ENCODE assay signal across 9 cellular contexts in genomic region chr19:8210660-8211101, GRCh38. TPM values are rescaled to one million over a fixed set of nuclear protein-coding genes. Genes with fewer than 3 reads are reported as not detected.
DNase-seq lines count a peak whose midpoint lies in the region; ATAC-seq and TF ChIP-seq lines count a peak whose summit lies in the region.
"Had no signal": no experiment of that assay in that cellular context is flagged by ENCODE, and none has a peak within 500 bp of the region (broad histone marks: within the 10 kb centered on the region; RNA-seq: fewer than 3 reads in every experiment).

No MANE protein-coding gene starts in this region.

- no peaks in the 10 kb centered on the region for H3K27me3 Mint-ChIP-seq in activated naive CD8-positive, alpha-beta T cell
- no peaks in the 10 kb centered on the region for H3K27me3 Mint-ChIP-seq in memory B cell

- ATAC-seq in Right ventricle myocardium superior (ENCODE audit: poor library complexity) (no peak), memory B cell (ENCODE audit: low read depth) (no peak), GM21360 (IDR thresholded peaks at IDR 0.05; ENCODE audit: unreplicated experiment) (no peak), omental fat pad (ENCODE audit: low FRiP score) (no peak)

- H3K36me3 ChIP-seq in left ventricle myocardium inferior = no peaks in the 10 kb centered on the region
- H3K36me3 ChIP-seq: neutrophil had no signal

- H3K4me3 Mint-ChIP-seq in activated naive CD8-positive, alpha-beta T cell = peak overlapping the region; percentile 92
- H3K4me3 Mint-ChIP-seq in memory B cell = peak overlapping the region; percentile 97

- H3K4me1 Mint-ChIP-seq in activated naive CD8-positive, alpha-beta T cell (ENCODE audit: low read depth) = peaks cover 29% of the 10 kb centered on the region
- peaks cover 45% of the 10 kb centered on the region for H3K4me1 Mint-ChIP-seq in memory B cell

- H3K9me3 Mint-ChIP-seq in activated naive CD8-positive, alpha-beta T cell (ENCODE audit: low read depth) = no peaks in the 10 kb centered on the region
- no peaks in the 10 kb centered on the region for H3K9me3 Mint-ChIP-seq in memory B cell

- peaks cover 2% of the 10 kb centered on the region for H3K36me3 Mint-ChIP-seq in activated naive CD8-positive, alpha-beta T cell
- H3K36me3 Mint-ChIP-seq in memory B cell = peaks cover 16% of the 10 kb centered on the region

- peaks cover 20% of the 10 kb centered on the region for H3K27me3 ChIP-seq in left ventricle myocardium inferior (ENCODE audit: low read depth)

- DNase-seq in left ventricle myocardium inferior (no peak), Right ventricle myocardium superior (no peak), memory B cell (ENCODE audit: low spot score in 2 of 2) (peak in 1 of 2 donors; percentile 28), iPS-NIHi7 (ENCODE audit: extremely low spot score) (no peak), omental fat pad (ENCODE audit: low spot score) (no peak), cerebellar nuclear complex (lab: John Stamatoyannopoulos, UW) (no peak)

- H3K4me3 ChIP-seq in left ventricle myocardium inferior = peak overlapping the region; percentile 89

- no peaks in the 10 kb centered on the region for H3K9me3 ChIP-seq in left ventricle myocardium inferior (replicated peaks)
- H3K9me3 ChIP-seq: neutrophil had no signal

- peaks cover 26% of the 10 kb centered on the region for H3K4me1 ChIP-seq in left ventricle myocardium inferior

- H3K27ac Mint-ChIP-seq in activated naive CD8-positive, alpha-beta T cell = no peak overlapping the region
- peak overlapping the region; percentile 96 for H3K27ac Mint-ChIP-seq in memory B cell

- intact Hi-C loops in left ventricle myocardium inferior (cut with micrococcal nuclease) (no loop called here), Right ventricle myocardium superior (cut with DNase I) (no loop called here)

- no peak for TF ChIP-seq CTCF in left ventricle myocardium inferior (IDR thresholded peaks at IDR 0.05; ENCODE audit: borderline replicate concordance)
- no peak for TF ChIP-seq CTCF in omental fat pad (IDR thresholded peaks at IDR 0.05)

- H3K27ac ChIP-seq in left ventricle myocardium inferior (replicated peaks) = no peak overlapping the region
- H3K27ac ChIP-seq: neutrophil had no signal

RNA-seq across cellular contexts. Expression of gene CERS4, which starts 1.5 kb away (rescaled TPM):
- total RNA-seq in left ventricle myocardium inferior (16.5 TPM), Right ventricle myocardium superior (19.1 TPM), omental fat pad (10 to 100 TPM; 18.4 to 34.1 (median 26.6) TPM)
